In genomic region chr19:16117594-16118033, GRCh38 we compare ENCODE assay signal across 9 cellular contexts. TPM values are rescaled to one million over a fixed set of nuclear protein-coding genes. Genes with fewer than 3 reads are reported as not detected.
DNase-seq lines count a peak whose midpoint lies in the region; TF ChIP-seq lines count a peak whose summit lies in the region.
"Had no signal": no experiment of that assay in that cellular context is flagged by ENCODE, and none has a peak within 500 bp of the region (broad histone marks: within the 10 kb centered on the region; RNA-seq: fewer than 3 reads in every experiment).

No MANE protein-coding gene starts in this region.

- no peaks in the 10 kb centered on the region for H3K9me3 ChIP-seq in CD8-positive, alpha-beta memory T cell (ENCODE audit: low read length)
- H3K9me3 ChIP-seq in WERI-Rb-1 (ENCODE audit: severe bottlenecking) = no peaks in the 10 kb centered on the region
- no peaks in the 10 kb centered on the region for H3K9me3 ChIP-seq in mucosa of rectum (ENCODE audit: control insufficient read depth in 2 of 2, low read length in 2 of 2)

- no peaks in the 10 kb centered on the region for H3K27me3 Mint-ChIP-seq in CD8-positive, alpha-beta memory T cell

- H3K36me3 ChIP-seq in CD8-positive, alpha-beta memory T cell (ENCODE audit: insufficient read depth, low read length) = peaks cover 30% of the 10 kb centered on the region
- peaks cover 65% of the 10 kb centered on the region for H3K36me3 ChIP-seq in WERI-Rb-1
- peaks cover 35 to 45% of the 10 kb centered on the region in 2 donors for H3K36me3 ChIP-seq in mucosa of rectum (ENCODE audit: control insufficient read depth in 2 of 2, insufficient read depth in 2 of 2, low read length in 2 of 2)

- peak overlapping the region; percentile 1 to 99 (median 90) for H3K27ac Mint-ChIP-seq in CD8-positive, alpha-beta memory T cell

- CTCF ChIA-PET in CD8-positive, alpha-beta memory T cell (lab: Charles Lee) = interaction anchor here (1.2 to 1.4 kb wide), 3 partner anchors 9 to 56 kb away, joined by 3 read pairs; no protein-coding TSS in a partner anchor

- H3K4me3 ChIP-seq in CD8-positive, alpha-beta memory T cell (ENCODE audit: low read length) = no peak overlapping the region
- no peak overlapping the region for H3K4me3 ChIP-seq in WERI-Rb-1 (ENCODE audit: low read depth, low read length)
- no peak overlapping the region for H3K4me3 ChIP-seq in mucosa of rectum (ENCODE audit: low read length in 2 of 2)

- TF ChIP-seq CTCF in GM20000 (IDR thresholded peaks at IDR 0.05; ENCODE audit: extremely low read depth, missing control alignments) (peak; percentile 34), WERI-Rb-1 (IDR thresholded peaks at IDR 0.05; ENCODE audit: low read depth, low read length) (peak; percentile 32; the same call in 1 of the 2 replicates)

- H3K4me1 Mint-ChIP-seq in CD8-positive, alpha-beta memory T cell = peaks cover 48 to 80% (median 55%) of the 10 kb centered on the region in 3 donors

- H3K9me3 Mint-ChIP-seq in CD8-positive, alpha-beta memory T cell = no peaks in the 10 kb centered on the region

- no peak overlapping the region for H3K27ac ChIP-seq in CD8-positive, alpha-beta memory T cell (ENCODE audit: low read depth, low read length)
- H3K27ac ChIP-seq in WERI-Rb-1 (no peak overlapping the region), mucosa of rectum (ENCODE audit: low read depth in 2 of 2, low read length in 2 of 2) (peak overlapping the region; percentile 50 to 75)

- intact Hi-C loops in cardiac septum (cut with DNase I) = no loop called here

- no peak overlapping the region for H3K9ac ChIP-seq in mucosa of rectum (ENCODE audit: low read depth in 1 of 2, low read length in 2 of 2)

- H3K36me3 Mint-ChIP-seq in CD8-positive, alpha-beta memory T cell = peaks cover 0 to 79% (median 8%) of the 10 kb centered on the region in 3 donors

- H3K4me1 ChIP-seq in CD8-positive, alpha-beta memory T cell (ENCODE audit: insufficient read depth, low read length) = peaks cover 44% of the 10 kb centered on the region
- H3K4me1 ChIP-seq in mucosa of rectum (ENCODE audit: control insufficient read depth in 2 of 2, insufficient read depth in 2 of 2, low read length in 2 of 2) = peaks cover 34 to 46% of the 10 kb centered on the region in 2 donors

- no peak for DNase-seq in CD8-positive, alpha-beta memory T cell
- peak; percentile 75 for DNase-seq in GM20000 (ENCODE audit: low spot score)
- no peak for DNase-seq in WERI-Rb-1
- DNase-seq in DMS 273 treated with DMSO at 0.1 percent for 48 hours (lab: John Stamatoyannopoulos, UW) = no peak
- no peak for DNase-seq in NCI-H345 (lab: John Stamatoyannopoulos, UW)
- DNase-seq in DMS79 treated with DMSO at 0.1 percent for 48 hours (lab: John Stamatoyannopoulos, UW) = no peak
- no peak for DNase-seq in cardiac septum (ENCODE audit: low spot score)
- DNase-seq: Calu3 had no signal

- POLR2A ChIA-PET in CD8-positive, alpha-beta memory T cell (lab: Charles Lee) = no interaction called here

- H3K27me3 ChIP-seq in CD8-positive, alpha-beta memory T cell (ENCODE audit: insufficient read depth, low read length, poor library complexity, severe bottlenecking) = no peaks in the 10 kb centered on the region
- H3K27me3 ChIP-seq in WERI-Rb-1 (ENCODE audit: insufficient read depth, low read depth, severe bottlenecking) = no peaks in the 10 kb centered on the region
- no peaks in the 10 kb centered on the region for H3K27me3 ChIP-seq in mucosa of rectum (ENCODE audit: control insufficient read depth in 2 of 2, insufficient read depth in 2 of 2, low read length in 2 of 2)

- peak overlapping the region in 5 of 7 donors; percentile 13 to 86 (median 42) for H3K4me3 Mint-ChIP-seq in CD8-positive, alpha-beta memory T cell

RNA-seq across cellular contexts. Expression of gene RAB8A, which starts 5.9 kb away (rescaled TPM):
- total RNA-seq in CD8-positive, alpha-beta memory T cell = 100 to 1,000 TPM; 268 to 298 TPM
- 86.3 TPM for polyA plus RNA-seq in CD8-positive, alpha-beta memory T cell
- 17.8 TPM for total RNA-seq in cardiac septum

RNA-seq across cellular contexts. Expression of gene HSH2D, which starts 25.9 kb away (rescaled TPM):
- total RNA-seq in CD8-positive, alpha-beta memory T cell = 1 to 10 TPM; 8.6 to 9.3 TPM
- 12.8 TPM for polyA plus RNA-seq in CD8-positive, alpha-beta memory T cell
- 0.32 TPM for total RNA-seq in cardiac septum

RNA-seq across cellular contexts. Expression of gene TPM4, which starts 41.3 kb away (rescaled TPM):
- 100 to 1,000 TPM; 259 to 270 TPM for total RNA-seq in CD8-positive, alpha-beta memory T cell
- 127 TPM for polyA plus RNA-seq in CD8-positive, alpha-beta memory T cell
- 95.4 TPM for total RNA-seq in cardiac septum

RNA-seq across cellular contexts. Expression of gene CIB3, which starts 55.7 kb away (rescaled TPM):
- not detected for total RNA-seq in CD8-positive, alpha-beta memory T cell
- not detected for polyA plus RNA-seq in CD8-positive, alpha-beta memory T cell
- not detected for total RNA-seq in cardiac septum
- total RNA-seq: Calu3 had no signal

Comparison
In these comparisons a context has a peak if more than half of its experiments do, and no peak if none do; other contexts are left out.
1. H3K27ac ChIP-seq: peak in mucosa of rectum (2 of 2); none in CD8-positive, alpha-beta memory T cell (single experiment) and WERI-Rb-1 (single experiment).
2. RNA of gene RAB8A, which starts 5.9 kb away (total RNA-seq): 268 to 298 TPM in CD8-positive, alpha-beta memory T cell; 17.8 TPM in cardiac septum (single experiment); every median in the first group is over 10 times any median in the second.